Comparison of ENCODE assay signal across 8 cellular contexts in the genomic region with DNA sequence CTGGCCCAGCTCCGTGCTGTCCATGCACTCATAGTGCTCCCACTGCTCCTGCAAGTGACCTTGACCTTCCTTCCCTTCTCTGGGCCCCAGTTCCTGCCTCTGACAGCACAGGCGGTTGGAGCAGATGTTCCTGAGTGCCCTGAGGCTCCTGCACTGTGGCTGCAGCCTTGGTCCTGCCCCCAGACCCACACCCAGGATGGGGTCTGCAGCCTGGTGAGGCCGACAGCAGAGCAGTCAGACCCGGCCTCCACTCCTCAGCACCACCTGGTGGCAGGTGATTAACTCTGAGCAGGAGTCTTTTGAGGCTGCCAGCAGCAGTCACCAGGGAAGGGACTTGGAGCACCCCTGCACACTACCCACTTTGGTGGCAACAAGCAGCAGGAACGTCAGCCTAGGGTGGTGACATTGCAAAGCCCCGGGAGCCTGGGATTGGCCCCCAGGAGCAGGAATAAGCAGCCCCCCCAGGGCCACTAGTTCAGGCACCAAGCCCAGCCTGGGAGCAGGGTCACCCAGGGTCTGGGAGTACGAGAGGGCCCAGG.
A peak's percentile ranks its signal among the peaks of the same experiment; 100 is the strongest.
DNase-seq lines count a peak whose midpoint lies in the region; ATAC-seq lines count a peak whose summit lies in the region.

No MANE protein-coding gene starts in this region.

- ATAC-seq in HG03097 (IDR thresholded peaks at IDR 0.05; ENCODE audit: low FRiP score, unreplicated experiment): no peak
- ATAC-seq in GM18873 (IDR thresholded peaks at IDR 0.05; ENCODE audit: low FRiP score, unreplicated experiment): no peak

- DNase-seq in activated effector memory CD4-positive, alpha-beta T cell treated with anti-CD3 and anti-CD28 coated beads, Interleukin-2, amount 50 U/mL, for 16 hours: peak; percentile 70
- DNase-seq in activated effector memory CD4-positive, alpha-beta T cell treated with Interleukin-2 at 50 U/mL for 16 hours: no peak
- DNase-seq in NCI-H2227 (lab: John Stamatoyannopoulos, UW; ENCODE audit: unreplicated experiment) (peak; percentile 62), hepatic stellate cell (ENCODE audit: low spot score) (peak; percentile 63)
- DNase-seq in activated naive CD4-positive, alpha-beta T cell treated with anti-CD3 and anti-CD28 coated beads, Interleukin-2, amount 50 U/mL, for 16 hours: peak; percentile 48
- DNase-seq in stimulated activated CD4-positive, alpha-beta T cell treated with anti-CD3 and anti-CD28 coated beads, Interleukin-4, amount 100 ng/mL, for 24 hours: peak; percentile 52
